1 cellular context compared by ENCODE assay signal in the genomic region with DNA sequence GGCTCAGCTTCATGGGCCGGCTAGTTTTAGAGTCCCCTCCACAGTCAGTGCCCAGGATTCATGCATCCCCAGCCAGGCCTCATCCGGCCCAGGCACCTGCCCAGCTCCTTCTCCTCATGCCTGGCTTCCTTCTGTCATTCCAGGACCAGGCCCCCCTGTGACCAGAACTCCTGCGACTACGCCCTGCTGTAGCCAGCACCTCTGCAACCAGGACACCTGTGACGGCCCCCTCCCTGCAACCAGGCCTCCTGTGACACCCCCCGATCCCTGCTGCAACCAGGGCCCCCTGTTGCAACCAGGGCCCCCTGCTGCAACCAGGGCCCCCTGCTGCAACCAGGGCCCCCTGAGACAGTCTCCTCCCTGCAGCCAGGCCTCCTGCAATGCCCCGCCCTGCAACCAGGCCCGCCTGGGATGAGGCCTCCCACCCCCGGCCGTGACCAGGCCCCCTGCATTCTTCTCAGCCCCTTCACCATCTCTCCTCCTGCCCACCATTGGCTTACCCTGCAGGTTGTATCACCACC.
TF ChIP-seq lines count a peak whose summit lies in the region.

No MANE protein-coding gene starts in this region.

TF ChIP-seq in HepG2, 621 proteins besides CTCF, POLR2A, EP300 and RAD21:
- TF ChIP-seq, protein P1, sequence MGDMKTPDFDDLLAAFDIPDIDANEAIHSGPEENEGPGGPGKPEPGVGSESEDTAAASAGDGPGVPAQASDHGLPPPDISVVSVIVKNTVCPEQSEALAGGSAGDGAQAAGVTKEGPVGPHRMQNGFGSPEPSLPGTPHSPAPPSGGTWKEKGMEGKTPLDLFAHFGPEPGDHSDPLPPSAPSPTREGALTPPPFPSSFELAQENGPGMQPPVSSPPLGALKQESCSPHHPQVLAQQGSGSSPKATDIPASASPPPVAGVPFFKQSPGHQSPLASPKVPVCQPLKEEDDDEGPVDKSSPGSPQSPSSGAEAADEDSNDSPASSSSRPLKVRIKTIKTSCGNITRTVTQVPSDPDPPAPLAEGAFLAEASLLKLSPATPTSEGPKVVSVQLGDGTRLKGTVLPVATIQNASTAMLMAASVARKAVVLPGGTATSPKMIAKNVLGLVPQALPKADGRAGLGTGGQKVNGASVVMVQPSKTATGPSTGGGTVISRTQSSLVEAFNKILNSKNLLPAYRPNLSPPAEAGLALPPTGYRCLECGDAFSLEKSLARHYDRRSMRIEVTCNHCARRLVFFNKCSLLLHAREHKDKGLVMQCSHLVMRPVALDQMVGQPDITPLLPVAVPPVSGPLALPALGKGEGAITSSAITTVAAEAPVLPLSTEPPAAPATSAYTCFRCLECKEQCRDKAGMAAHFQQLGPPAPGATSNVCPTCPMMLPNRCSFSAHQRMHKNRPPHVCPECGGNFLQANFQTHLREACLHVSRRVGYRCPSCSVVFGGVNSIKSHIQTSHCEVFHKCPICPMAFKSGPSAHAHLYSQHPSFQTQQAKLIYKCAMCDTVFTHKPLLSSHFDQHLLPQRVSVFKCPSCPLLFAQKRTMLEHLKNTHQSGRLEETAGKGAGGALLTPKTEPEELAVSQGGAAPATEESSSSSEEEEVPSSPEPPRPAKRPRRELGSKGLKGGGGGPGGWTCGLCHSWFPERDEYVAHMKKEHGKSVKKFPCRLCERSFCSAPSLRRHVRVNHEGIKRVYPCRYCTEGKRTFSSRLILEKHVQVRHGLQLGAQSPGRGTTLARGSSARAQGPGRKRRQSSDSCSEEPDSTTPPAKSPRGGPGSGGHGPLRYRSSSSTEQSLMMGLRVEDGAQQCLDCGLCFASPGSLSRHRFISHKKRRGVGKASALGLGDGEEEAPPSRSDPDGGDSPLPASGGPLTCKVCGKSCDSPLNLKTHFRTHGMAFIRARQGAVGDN (CRISPR knock-in tag; IDR thresholded peaks at IDR 0.05): 0 out of 2 replicates have a peak, but pooled peaks have one; percentile 1
- TF ChIP-seq, protein P2, sequence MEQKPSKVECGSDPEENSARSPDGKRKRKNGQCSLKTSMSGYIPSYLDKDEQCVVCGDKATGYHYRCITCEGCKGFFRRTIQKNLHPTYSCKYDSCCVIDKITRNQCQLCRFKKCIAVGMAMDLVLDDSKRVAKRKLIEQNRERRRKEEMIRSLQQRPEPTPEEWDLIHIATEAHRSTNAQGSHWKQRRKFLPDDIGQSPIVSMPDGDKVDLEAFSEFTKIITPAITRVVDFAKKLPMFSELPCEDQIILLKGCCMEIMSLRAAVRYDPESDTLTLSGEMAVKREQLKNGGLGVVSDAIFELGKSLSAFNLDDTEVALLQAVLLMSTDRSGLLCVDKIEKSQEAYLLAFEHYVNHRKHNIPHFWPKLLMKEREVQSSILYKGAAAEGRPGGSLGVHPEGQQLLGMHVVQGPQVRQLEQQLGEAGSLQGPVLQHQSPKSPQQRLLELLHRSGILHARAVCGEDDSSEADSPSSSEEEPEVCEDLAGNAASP (CRISPR knock-in tag; IDR thresholded peaks at IDR 0.05; ENCODE audit: borderline replicate concordance): no peak
- TF ChIP-seq IRX3 (CRISPR knock-in tag; IDR thresholded peaks at IDR 0.05; ENCODE audit: borderline replicate concordance, low read depth) (no peak), ZNF101 (CRISPR knock-in tag; IDR thresholded peaks at IDR 0.05; ENCODE audit: borderline replicate concordance, low read depth) (no peak), ZNF567 (CRISPR knock-in tag; IDR thresholded peaks at IDR 0.05; ENCODE audit: borderline replicate concordance) (no peak), CEBPB (IDR thresholded peaks at IDR 0.05; ENCODE audit: borderline replicate concordance, low read depth, low read length) (no peak), ZNF709 (CRISPR knock-in tag; IDR thresholded peaks at IDR 0.05) (no peak)
- TF ChIP-seq, protein P3, sequence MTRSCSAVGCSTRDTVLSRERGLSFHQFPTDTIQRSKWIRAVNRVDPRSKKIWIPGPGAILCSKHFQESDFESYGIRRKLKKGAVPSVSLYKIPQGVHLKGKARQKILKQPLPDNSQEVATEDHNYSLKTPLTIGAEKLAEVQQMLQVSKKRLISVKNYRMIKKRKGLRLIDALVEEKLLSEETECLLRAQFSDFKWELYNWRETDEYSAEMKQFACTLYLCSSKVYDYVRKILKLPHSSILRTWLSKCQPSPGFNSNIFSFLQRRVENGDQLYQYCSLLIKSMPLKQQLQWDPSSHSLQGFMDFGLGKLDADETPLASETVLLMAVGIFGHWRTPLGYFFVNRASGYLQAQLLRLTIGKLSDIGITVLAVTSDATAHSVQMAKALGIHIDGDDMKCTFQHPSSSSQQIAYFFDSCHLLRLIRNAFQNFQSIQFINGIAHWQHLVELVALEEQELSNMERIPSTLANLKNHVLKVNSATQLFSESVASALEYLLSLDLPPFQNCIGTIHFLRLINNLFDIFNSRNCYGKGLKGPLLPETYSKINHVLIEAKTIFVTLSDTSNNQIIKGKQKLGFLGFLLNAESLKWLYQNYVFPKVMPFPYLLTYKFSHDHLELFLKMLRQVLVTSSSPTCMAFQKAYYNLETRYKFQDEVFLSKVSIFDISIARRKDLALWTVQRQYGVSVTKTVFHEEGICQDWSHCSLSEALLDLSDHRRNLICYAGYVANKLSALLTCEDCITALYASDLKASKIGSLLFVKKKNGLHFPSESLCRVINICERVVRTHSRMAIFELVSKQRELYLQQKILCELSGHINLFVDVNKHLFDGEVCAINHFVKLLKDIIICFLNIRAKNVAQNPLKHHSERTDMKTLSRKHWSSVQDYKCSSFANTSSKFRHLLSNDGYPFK (CRISPR knock-in tag; IDR thresholded peaks at IDR 0.05; ENCODE audit: borderline replicate concordance): no peak
- TF ChIP-seq, protein P4, sequence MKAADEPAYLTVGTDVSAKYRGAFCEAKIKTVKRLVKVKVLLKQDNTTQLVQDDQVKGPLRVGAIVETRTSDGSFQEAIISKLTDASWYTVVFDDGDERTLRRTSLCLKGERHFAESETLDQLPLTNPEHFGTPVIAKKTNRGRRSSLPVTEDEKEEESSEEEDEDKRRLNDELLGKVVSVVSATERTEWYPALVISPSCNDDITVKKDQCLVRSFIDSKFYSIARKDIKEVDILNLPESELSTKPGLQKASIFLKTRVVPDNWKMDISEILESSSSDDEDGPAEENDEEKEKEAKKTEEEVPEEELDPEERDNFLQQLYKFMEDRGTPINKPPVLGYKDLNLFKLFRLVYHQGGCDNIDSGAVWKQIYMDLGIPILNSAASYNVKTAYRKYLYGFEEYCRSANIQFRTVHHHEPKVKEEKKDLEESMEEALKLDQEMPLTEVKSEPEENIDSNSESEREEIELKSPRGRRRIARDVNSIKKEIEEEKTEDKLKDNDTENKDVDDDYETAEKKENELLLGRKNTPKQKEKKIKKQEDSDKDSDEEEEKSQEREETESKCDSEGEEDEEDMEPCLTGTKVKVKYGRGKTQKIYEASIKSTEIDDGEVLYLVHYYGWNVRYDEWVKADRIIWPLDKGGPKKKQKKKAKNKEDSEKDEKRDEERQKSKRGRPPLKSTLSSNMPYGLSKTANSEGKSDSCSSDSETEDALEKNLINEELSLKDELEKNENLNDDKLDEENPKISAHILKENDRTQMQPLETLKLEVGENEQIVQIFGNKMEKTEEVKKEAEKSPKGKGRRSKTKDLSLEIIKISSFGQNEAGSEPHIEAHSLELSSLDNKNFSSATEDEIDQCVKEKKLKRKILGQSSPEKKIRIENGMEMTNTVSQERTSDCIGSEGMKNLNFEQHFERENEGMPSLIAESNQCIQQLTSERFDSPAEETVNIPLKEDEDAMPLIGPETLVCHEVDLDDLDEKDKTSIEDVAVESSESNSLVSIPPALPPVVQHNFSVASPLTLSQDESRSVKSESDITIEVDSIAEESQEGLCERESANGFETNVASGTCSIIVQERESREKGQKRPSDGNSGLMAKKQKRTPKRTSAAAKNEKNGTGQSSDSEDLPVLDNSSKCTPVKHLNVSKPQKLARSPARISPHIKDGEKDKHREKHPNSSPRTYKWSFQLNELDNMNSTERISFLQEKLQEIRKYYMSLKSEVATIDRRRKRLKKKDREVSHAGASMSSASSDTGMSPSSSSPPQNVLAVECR (CRISPR knock-in tag; IDR thresholded peaks at IDR 0.05; ENCODE audit: borderline replicate concordance): no peak
